ENCODE assay signal across 8 cellular contexts in genomic region chr3:120416868-120417267, GRCh38. TPM values are rescaled to one million over a fixed set of nuclear protein-coding genes. Genes with fewer than 3 reads are reported as not detected.
DNase-seq lines count a peak whose midpoint lies in the region; ATAC-seq and TF ChIP-seq lines count a peak whose summit lies in the region.

No MANE protein-coding gene starts in this region.

- H3K4me3 ChIP-seq in PC-3 (ENCODE audit: low read length): no peak overlapping the region
- H3K4me3 ChIP-seq in gastroesophageal sphincter: no peak overlapping the region
- H3K4me3 ChIP-seq in stomach smooth muscle (ENCODE audit: low read length in 2 of 2): peak overlapping the region; percentile 17 to 52

- intact Hi-C loops in PC-3 (cut with micrococcal nuclease): loop anchor here (1.0 to 5.0 kb wide), 6 partner anchors 32 to 380 kb away; partner anchors contain the start of genes GTF2E1, LRRC58, NDUFB4 and RABL3

- TF ChIP-seq EP300 in gastroesophageal sphincter (IDR thresholded peaks at IDR 0.05): no peak

- H3K9ac ChIP-seq in PC-3 (ENCODE audit: low read length) (no peak overlapping the region), stomach smooth muscle (ENCODE audit: low read length in 2 of 2) (peak overlapping the region in 1 of 2 donors; percentile 29)

- peak overlapping the region; percentile 53 for H2AFZ ChIP-seq in PC-3 (ENCODE audit: low read length)

- no peak for TF ChIP-seq POLR2A in gastroesophageal sphincter (IDR thresholded peaks at IDR 0.05)

- H3K79me2 ChIP-seq in PC-3 (ENCODE audit: low read length): no peaks in the 10 kb centered on the region

- H3K4me1 ChIP-seq in PC-3 (ENCODE audit: insufficient read depth, low read length) (peaks cover 24% of the 10 kb centered on the region), gastroesophageal sphincter (peaks cover 31 to 84% (median 47%) of the 10 kb centered on the region in 3 donors), stomach smooth muscle (ENCODE audit: control insufficient read depth, insufficient read depth, low read length) (peaks cover 53% of the 10 kb centered on the region)

- H3K9me2 ChIP-seq in PC-3 (replicated peaks; ENCODE audit: low read length): no peaks in the 10 kb centered on the region

- DNase-seq in PC-3 (no peak), occipital lobe (lab: John Stamatoyannopoulos, UW) (no peak), dermis blood vessel endothelial cell (no peak)
- DNase-seq in stimulated activated CD4-positive, alpha-beta T cell treated with anti-CD3 and anti-CD28 coated beads, Interleukin-12 subunit alpha, Interleukin-12 subunit beta, amount 100 ng/mL, for 4 hours: no peak

- WGBS in gastroesophageal sphincter (ENCODE audit: low coverage in 1 of 2), 2 donors: 86% methylated on average over 1 of the region's 2 CpGs; no CpG with 5 or more reads in 1 of the 2 donors

- no peak for TF ChIP-seq CTCF in PC-3 (conservative IDR thresholded peaks at IDR 0.05; ENCODE audit: low read depth, low read length)
- no peak for TF ChIP-seq CTCF in gastroesophageal sphincter (IDR thresholded peaks at IDR 0.05)

- H3K9me3 ChIP-seq in PC-3 (ENCODE audit: low read length) (no peaks in the 10 kb centered on the region), gastroesophageal sphincter (no peaks in the 10 kb centered on the region), stomach smooth muscle (ENCODE audit: control insufficient read depth in 2 of 2, low read length in 2 of 2) (no peaks in the 10 kb centered on the region)

- peak overlapping the region; percentile 32; the same call in 1 of the 2 replicates for H3K4me2 ChIP-seq in PC-3 (ENCODE audit: low read length)

- peaks cover 27% of the 10 kb centered on the region for H3K36me3 ChIP-seq in PC-3 (ENCODE audit: low read depth, low read length)
- peaks cover 0 to 26% of the 10 kb centered on the region in 2 donors for H3K36me3 ChIP-seq in gastroesophageal sphincter
- H3K36me3 ChIP-seq in stomach smooth muscle (ENCODE audit: control insufficient read depth in 2 of 2, insufficient read depth in 2 of 2, low read length in 2 of 2): peaks cover 9 to 11% of the 10 kb centered on the region in 2 donors

- POLR2A ChIA-PET in PC-3 (lab: Charles Lee; ENCODE audit: unreplicated experiment): interaction anchor here (0.9 kb wide), 1 partner anchor 142 kb away, joined by 5 read pairs; no protein-coding TSS in a partner anchor

- ATAC-seq in GM18499 (IDR thresholded peaks at IDR 0.05; ENCODE audit: insufficient read depth, unreplicated experiment) (peak; percentile 11), GM21825 (IDR thresholded peaks at IDR 0.05; ENCODE audit: unreplicated experiment) (peak; percentile 29), PC-3 (no peak), gastroesophageal sphincter (peak; percentile 1)

- H3F3A ChIP-seq in PC-3 (ENCODE audit: low read length, unreplicated experiment): no peaks in the 10 kb centered on the region

- H3K27me3 ChIP-seq in PC-3 (ENCODE audit: low read length) (no peaks in the 10 kb centered on the region), gastroesophageal sphincter (no peaks in the 10 kb centered on the region), stomach smooth muscle (ENCODE audit: control insufficient read depth in 1 of 2, insufficient read depth in 2 of 2, low read length in 2 of 2) (no peaks in the 10 kb centered on the region)

- no TSS peak for BruUV-seq in PC-3 (replicated peaks; lab: Mats Ljungman, UMichigan)

- H3K27ac ChIP-seq in PC-3 (ENCODE audit: low read length): no peak overlapping the region
- H3K27ac ChIP-seq in gastroesophageal sphincter: peak overlapping the region; percentile 17 to 91 (median 76)
- peak overlapping the region; percentile 86 for H3K27ac ChIP-seq in stomach smooth muscle (ENCODE audit: low read length)

- no peaks in the 10 kb centered on the region for H4K20me1 ChIP-seq in PC-3 (ENCODE audit: low read length)

- CTCF ChIA-PET in PC-3 (lab: Charles Lee): interaction anchor here (0.5 to 2.9 kb wide), 17 partner anchors 23 to 331 kb away, joined by 3 to 67 read pairs (median 7); partner anchors contain the start of genes FSTL1, LRRC58 and NDUFB4

RNA-seq across cellular contexts. Expression of gene FSTL1, which starts 33.9 kb away (rescaled TPM):
- total RNA-seq in PC-3 (2014; rRNA removed) (178 and 185 TPM in 2 replicates), gastroesophageal sphincter (1,000 to 10,000 TPM in 1 of 4 donors, 100 to 1,000 TPM in 3; 343 to 1,189 (median 766) TPM), occipital lobe (63.8 TPM), dermis blood vessel endothelial cell (524 and 719 TPM in 2 replicates)

Comparison
In these comparisons a context has a peak if more than half of its experiments do, and no peak if none do; other contexts are left out.
1. H3K4me3 ChIP-seq: peak in stomach smooth muscle (2 of 2); none in PC-3 (single experiment) and gastroesophageal sphincter (0 of 2).